22 cellular contexts compared by ENCODE assay signal in genomic region chr19:45874620-45874966, GRCh38. TPM values are rescaled to one million over a fixed set of nuclear protein-coding genes. Genes with fewer than 3 reads are reported as not detected.
"Had no signal": no experiment of that assay in that cellular context is flagged by ENCODE, and none has a peak within 500 bp of the region (broad histone marks: within the 10 kb centered on the region; RNA-seq: fewer than 3 reads in every experiment).

No MANE protein-coding gene starts in this region.

- H3K27ac Mint-ChIP-seq: activated T-helper 1 cell treated with anti-CD3 and anti-CD28 coated beads, Interleukin-12 subunit alpha, Interleukin-12 subunit beta, Interleukin-2, Interleukin-4 antibody, amounts not matched to agents 30 ng/mL and 10 ng/mL and 1 ng/mL, durations not matched to agents 14 hours and 24 hours and 36 hours; naive thymus-derived CD8-positive, alpha-beta T cell; T-cell had no signal

- H3K36me3 Mint-ChIP-seq: naive thymus-derived CD8-positive, alpha-beta T cell had no signal

- DNase-seq: anterior cingulate cortex; cerebellar nuclear complex; effector CD8-positive, alpha-beta T cell; foreskin keratinocyte; kidney glomerular epithelial cell; left ventricle myocardium superior; mesenchymal stem cell; naive thymus-derived CD8-positive, alpha-beta T cell; nucleus accumbens; small intestine; stimulated activated CD4-positive, alpha-beta T cell treated with anti-CD3 and anti-CD28 coated beads, Interleukin-4, amount 100 ng/mL, for 24 hours; stimulated activated CD8-positive, alpha-beta memory T cell treated with anti-CD3 and anti-CD28 coated beads, Interleukin-4, amount 100 ng/mL, for 48 hours; stimulated activated naive CD8-positive, alpha-beta T cell treated with anti-CD3 and anti-CD28 coated beads, Interleukin-15, Interleukin-2, amounts not matched to agents 100 U/mL and 50 U/mL, for 24 hours; T-cell; T-helper 9 cell; upper lobe of left lung had no signal

- H3K4me3 Mint-ChIP-seq: activated T-helper 1 cell treated with anti-CD3 and anti-CD28 coated beads, Interleukin-12 subunit alpha, Interleukin-12 subunit beta, Interleukin-2, Interleukin-4 antibody, amounts not matched to agents 30 ng/mL and 10 ng/mL and 1 ng/mL, durations not matched to agents 14 hours and 24 hours and 36 hours; naive thymus-derived CD8-positive, alpha-beta T cell; T-cell had no signal

- H3K9me3 Mint-ChIP-seq: activated T-helper 1 cell treated with anti-CD3 and anti-CD28 coated beads, Interleukin-12 subunit alpha, Interleukin-12 subunit beta, Interleukin-2, Interleukin-4 antibody, amounts not matched to agents 30 ng/mL and 10 ng/mL and 1 ng/mL, durations not matched to agents 14 hours and 24 hours and 36 hours; naive thymus-derived CD8-positive, alpha-beta T cell; T-cell had no signal

RNA-seq across cellular contexts. Expression of gene FOXA3, which starts 10.5 kb away (rescaled TPM):
- total RNA-seq: left ventricle myocardium superior; naive thymus-derived CD8-positive, alpha-beta T cell; right cardiac atrium; temporal lobe had no signal

RNA-seq across cellular contexts. Expression of gene NANOS2, which starts 40.0 kb away (rescaled TPM):
- total RNA-seq: activated CD8-positive, alpha-beta memory T cell treated with anti-CD3 and anti-CD28 coated beads for 36 hours; activated T-helper 1 cell treated with anti-CD3 and anti-CD28 coated beads, Interleukin-12 subunit alpha, Interleukin-12 subunit beta, Interleukin-2, Interleukin-4 antibody, amounts not matched to agents 30 ng/mL and 10 ng/mL and 1 ng/mL, durations not matched to agents 14 hours and 24 hours and 36 hours; breast epithelium; foreskin keratinocyte; left ventricle myocardium superior; mucosa of gallbladder; naive thymus-derived CD8-positive, alpha-beta T cell; right cardiac atrium; T-cell; temporal lobe; upper lobe of left lung had no signal
